ENCODE assay signal across 8 cellular contexts in the genomic region with DNA sequence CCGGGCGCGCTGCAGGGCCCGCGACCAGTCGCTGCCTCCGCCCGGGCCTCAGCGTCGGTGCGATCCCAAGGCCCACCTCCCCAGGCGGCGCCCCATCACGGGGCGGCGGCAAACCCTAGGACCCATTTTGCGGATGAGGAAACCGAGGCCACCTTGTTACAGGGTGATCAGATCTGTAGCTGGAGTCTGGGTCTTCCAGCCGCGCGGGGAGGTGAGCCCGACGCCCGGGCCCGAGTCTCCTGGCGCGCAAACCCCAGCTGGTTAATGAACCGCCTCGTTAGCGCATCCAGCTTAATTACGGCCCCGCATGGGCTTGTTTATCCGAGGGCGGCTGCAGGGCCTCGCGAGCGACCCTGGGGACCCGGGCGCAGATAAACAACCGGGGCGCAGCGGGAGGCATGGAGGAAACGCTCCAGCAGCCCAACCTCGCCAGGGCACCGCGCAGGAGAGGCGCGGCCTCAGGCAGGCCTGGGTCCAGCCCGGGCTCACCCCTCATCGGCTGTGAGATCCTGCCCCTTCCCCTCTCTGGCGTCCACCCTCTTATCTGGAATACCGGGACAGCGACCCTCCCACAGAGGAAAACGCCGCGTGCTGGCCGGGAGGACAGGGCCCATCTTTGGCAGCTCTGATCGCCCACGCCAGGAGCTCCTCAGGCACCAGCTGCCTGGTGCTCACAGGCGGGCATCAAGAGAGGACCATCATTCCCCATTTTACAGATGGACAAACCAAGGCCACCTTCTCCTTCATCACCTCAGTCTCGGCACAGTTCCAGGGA. TPM values are rescaled to one million over a fixed set of nuclear protein-coding genes. Genes with fewer than 3 reads are reported as not detected.
DNase-seq lines count a peak whose midpoint lies in the region; ATAC-seq and TF ChIP-seq lines count a peak whose summit lies in the region.
"Had no signal": no experiment of that assay in that cellular context is flagged by ENCODE, and none has a peak within 500 bp of the region (broad histone marks: within the 10 kb centered on the region; RNA-seq: fewer than 3 reads in every experiment).

No MANE protein-coding gene starts in this region.

- no peaks in the 10 kb centered on the region for H3K9me3 Mint-ChIP-seq in stimulated activated effector memory CD8-positive, alpha-beta T cell treated with anti-CD3 and anti-CD28 coated beads, Interleukin-12 subunit alpha, Interleukin-12 subunit beta, amount 100 ng/mL, for 72 hours
- no peaks in the 10 kb centered on the region for H3K9me3 Mint-ChIP-seq in Calu3 (ENCODE audit: low read depth, unreplicated experiment)

- no peak overlapping the region for H3K27ac Mint-ChIP-seq in stimulated activated effector memory CD8-positive, alpha-beta T cell treated with anti-CD3 and anti-CD28 coated beads, Interleukin-12 subunit alpha, Interleukin-12 subunit beta, amount 100 ng/mL, for 72 hours
- H3K27ac Mint-ChIP-seq in Calu3 (ENCODE audit: unreplicated experiment), result no peak overlapping the region

- H3K9me2 ChIP-seq in hepatocyte (replicated peaks; ENCODE audit: insufficient read depth), result no peaks in the 10 kb centered on the region

- CTCF ChIA-PET in Calu3 (lab: Charles Lee), result interaction anchor here (0.6 to 0.9 kb wide), 2 partner anchors 14 to 132 kb away, joined by 5 read pairs; no protein-coding TSS in a partner anchor

- H3K79me2 ChIP-seq in hepatocyte, result no peaks in the 10 kb centered on the region

- no peaks in the 10 kb centered on the region for H3K27me3 ChIP-seq in hepatocyte

- ATAC-seq in GM21447 (IDR thresholded peaks at IDR 0.05; ENCODE audit: unreplicated experiment) (peak; percentile 8), HG02763 (IDR thresholded peaks at IDR 0.05; ENCODE audit: unreplicated experiment) (no peak)
- no peak for ATAC-seq in stimulated activated effector memory CD8-positive, alpha-beta T cell treated with anti-CD3 and anti-CD28 coated beads, Interleukin-12 subunit alpha, Interleukin-12 subunit beta, amount 100 ng/mL, for 72 hours
- ATAC-seq: HCT116 had no signal

- no TSS peak for BruUV-seq in Calu3 (replicated peaks; lab: Mats Ljungman, UMichigan)

- H3K27ac ChIP-seq in VCaP (peak overlapping the region; percentile 74; the same call in 1 of the 2 replicates), hepatocyte (no peak overlapping the region)

- peaks cover 26% of the 10 kb centered on the region for H3K4me1 Mint-ChIP-seq in stimulated activated effector memory CD8-positive, alpha-beta T cell treated with anti-CD3 and anti-CD28 coated beads, Interleukin-12 subunit alpha, Interleukin-12 subunit beta, amount 100 ng/mL, for 72 hours
- H3K4me1 Mint-ChIP-seq in Calu3 (ENCODE audit: low read depth, unreplicated experiment), result peaks cover 11% of the 10 kb centered on the region

- H4K20me1 ChIP-seq in hepatocyte (ENCODE audit: insufficient read depth, poor library complexity, severe bottlenecking), result peaks cover 19% of the 10 kb centered on the region

- no peak for DNase-seq in hepatocyte (ENCODE audit: low spot score)
- no peak for DNase-seq in stimulated activated effector memory CD8-positive, alpha-beta T cell treated with anti-CD3 and anti-CD28 coated beads, Interleukin-12 subunit alpha, Interleukin-12 subunit beta, amount 100 ng/mL, for 72 hours (ENCODE audit: low spot score in 2 of 2)
- DNase-seq in Calu3, result no peak
- no peak for DNase-seq in NCI-H2029 (lab: John Stamatoyannopoulos, UW)

- H3K4me1 ChIP-seq in hepatocyte (ENCODE audit: insufficient read depth), result peaks cover 34% of the 10 kb centered on the region

- no peaks in the 10 kb centered on the region for H3K27me3 Mint-ChIP-seq in Calu3 (ENCODE audit: unreplicated experiment)

- 57% methylated on average over 52 of the region's 61 CpGs for WGBS in hepatocyte (ENCODE audit: low lambda C conversion rate, missing lambda C conversion rate)

- H2AFZ ChIP-seq in hepatocyte, result no peak overlapping the region

- H3K36me3 ChIP-seq in hepatocyte (replicated peaks; ENCODE audit: insufficient read depth, low read depth), result no peaks in the 10 kb centered on the region

- intact Hi-C loops in Calu3 (cut with micrococcal nuclease; ENCODE audit: unreplicated experiment), result no loop called here

- H3K9me3 ChIP-seq in hepatocyte (ENCODE audit: low read depth), result no peaks in the 10 kb centered on the region

- H3K4me2 ChIP-seq in hepatocyte, result peak overlapping the region; percentile 90

- peaks cover 23% of the 10 kb centered on the region for H3K36me3 Mint-ChIP-seq in stimulated activated effector memory CD8-positive, alpha-beta T cell treated with anti-CD3 and anti-CD28 coated beads, Interleukin-12 subunit alpha, Interleukin-12 subunit beta, amount 100 ng/mL, for 72 hours
- peaks cover 48% of the 10 kb centered on the region for H3K36me3 Mint-ChIP-seq in Calu3 (ENCODE audit: insufficient read depth, unreplicated experiment)

- TF ChIP-seq CTCF in VCaP (conservative IDR thresholded peaks at IDR 0.05) (no peak; the same call in 1 of the 2 replicates), hepatocyte (IDR thresholded peaks at IDR 0.05; ENCODE audit: poor library complexity) (no peak), Calu3 (IDR thresholded peaks at IDR 0.05; ENCODE audit: unreplicated experiment) (no peak)

- peak overlapping the region; percentile 50 for H3K4me3 Mint-ChIP-seq in stimulated activated effector memory CD8-positive, alpha-beta T cell treated with anti-CD3 and anti-CD28 coated beads, Interleukin-12 subunit alpha, Interleukin-12 subunit beta, amount 100 ng/mL, for 72 hours
- no peak overlapping the region for H3K4me3 Mint-ChIP-seq in Calu3 (ENCODE audit: low read depth, unreplicated experiment)

- no peak overlapping the region for H3K4me3 ChIP-seq in hepatocyte

RNA-seq across cellular contexts. Expression of a gene that starts 14.7 kb away (rescaled TPM):
- 49.9 and 55.9 TPM in 2 replicates for total RNA-seq in hepatocyte
- polyA plus RNA-seq in hepatocyte, result 152 and 196 TPM in 2 replicates
- total RNA-seq in Calu3 (2022), result 96.9 and 103 TPM in 2 replicates

RNA-seq across cellular contexts. Expression of a gene that starts 26.5 kb away (rescaled TPM):
- total RNA-seq in hepatocyte (430 and 436 TPM in 2 replicates), Calu3 (2022) (313 and 325 TPM in 2 replicates)
- 463 TPM in 2 replicates for polyA plus RNA-seq in hepatocyte

RNA-seq across cellular contexts. Expression of a gene that starts 34.8 kb away (rescaled TPM):
- total RNA-seq in hepatocyte (0.43 and 0.84 TPM in 2 replicates), Calu3 (2022) (0.09 and 0.10 TPM in 2 replicates)
- polyA plus RNA-seq in hepatocyte, result 0.34 and 0.61 TPM in 2 replicates
